In the genomic region with DNA sequence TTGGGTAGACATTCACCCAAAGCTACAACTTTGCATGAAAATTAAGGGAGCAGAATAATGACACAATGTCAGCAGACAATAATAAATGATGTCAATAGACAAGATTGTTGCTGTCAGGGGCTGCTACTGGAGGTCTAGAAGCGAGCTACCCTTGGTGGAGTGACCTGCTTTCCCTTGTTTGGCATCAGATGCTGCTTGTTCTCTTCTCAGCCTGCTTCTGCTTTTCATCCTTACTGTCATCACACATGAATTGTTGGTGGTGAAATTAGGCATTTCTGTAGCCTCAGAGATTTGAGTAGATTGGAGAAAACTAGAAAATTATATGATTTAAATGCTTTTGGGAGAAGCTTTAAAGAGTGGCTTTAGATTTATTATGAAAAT, we compare ENCODE assay signal across 16 cellular contexts.
"Had no signal": no experiment of that assay in that cellular context is flagged by ENCODE, and none has a peak within 500 bp of the region (broad histone marks: within the 10 kb centered on the region; RNA-seq: fewer than 3 reads in every experiment).

No MANE protein-coding gene starts in this region.

- H3K27ac Mint-ChIP-seq: activated naive CD4-positive, alpha-beta T cell treated with anti-CD3 and anti-CD28 coated beads for 36 hours; activated naive CD8-positive, alpha-beta T cell treated with anti-CD3 and anti-CD28 coated beads, Interleukin-2, amount 50 U/mL, for 24 hours; endodermal cell; naive thymus-derived CD8-positive, alpha-beta T cell; type B pancreatic cell had no signal

- H3K27ac ChIP-seq: pancreas, SJSA1, suprapubic skin had no signal

- H3K36me3 Mint-ChIP-seq: naive thymus-derived CD8-positive, alpha-beta T cell had no signal

- ATAC-seq: activated CD4-positive, CD25-positive, alpha-beta regulatory T cell treated with anti-CD3 and anti-CD28 coated beads, Interleukin-2, amount 50 U/mL, for 24 hours; activated naive CD8-positive, alpha-beta T cell treated with anti-CD3 and anti-CD28 coated beads, Interleukin-2, amount 50 U/mL, for 24 hours; naive thymus-derived CD8-positive, alpha-beta T cell had no signal

- H3K4me3 Mint-ChIP-seq: activated naive CD4-positive, alpha-beta T cell treated with anti-CD3 and anti-CD28 coated beads for 36 hours; activated naive CD8-positive, alpha-beta T cell treated with anti-CD3 and anti-CD28 coated beads, Interleukin-2, amount 50 U/mL, for 24 hours; endodermal cell; naive thymus-derived CD8-positive, alpha-beta T cell; type B pancreatic cell had no signal

- H3K4me3 ChIP-seq: lung, pancreas, SJSA1, suprapubic skin had no signal

- H3K27me3 ChIP-seq: pancreas, SJSA1, suprapubic skin had no signal

- H3K9me3 Mint-ChIP-seq: activated naive CD4-positive, alpha-beta T cell treated with anti-CD3 and anti-CD28 coated beads for 36 hours; activated naive CD8-positive, alpha-beta T cell treated with anti-CD3 and anti-CD28 coated beads, Interleukin-2, amount 50 U/mL, for 24 hours; endodermal cell; naive thymus-derived CD8-positive, alpha-beta T cell; type B pancreatic cell had no signal

- H3K36me3 ChIP-seq: SJSA1 had no signal

- H3K27me3 Mint-ChIP-seq: activated naive CD8-positive, alpha-beta T cell treated with anti-CD3 and anti-CD28 coated beads, Interleukin-2, amount 50 U/mL, for 24 hours; type B pancreatic cell had no signal

- H3K4me1 Mint-ChIP-seq: endodermal cell; naive thymus-derived CD8-positive, alpha-beta T cell had no signal

- H3K4me1 ChIP-seq: pancreas had no signal

- DNase-seq: activated naive CD4-positive, alpha-beta T cell treated with anti-CD3 and anti-CD28 coated beads for 36 hours; activated naive CD8-positive, alpha-beta T cell treated with anti-CD3 and anti-CD28 coated beads, Interleukin-2, amount 50 U/mL, for 24 hours; activated T-cell treated with anti-CD3 and anti-CD28 coated beads for 4 hours; dermis blood vessel endothelial cell; endodermal cell; naive thymus-derived CD8-positive, alpha-beta T cell; pancreas; small intestine; stimulated activated CD4-positive, alpha-beta T cell treated with anti-CD3 and anti-CD28 coated beads, Interleukin-4, amount 100 ng/mL, for 4 hours; stimulated activated CD8-positive, alpha-beta memory T cell treated with anti-CD3 and anti-CD28 coated beads, Interleukin-4, amount 100 ng/mL, for 48 hours; stimulated activated naive CD4-positive, alpha-beta T cell treated with Interleukin-2 at 50 U/mL for 16 hours had no signal

- H3K9me3 ChIP-seq: pancreas, SJSA1, suprapubic skin had no signal
